Comparison of ENCODE assay signal across 19 cellular contexts in the genomic region with DNA sequence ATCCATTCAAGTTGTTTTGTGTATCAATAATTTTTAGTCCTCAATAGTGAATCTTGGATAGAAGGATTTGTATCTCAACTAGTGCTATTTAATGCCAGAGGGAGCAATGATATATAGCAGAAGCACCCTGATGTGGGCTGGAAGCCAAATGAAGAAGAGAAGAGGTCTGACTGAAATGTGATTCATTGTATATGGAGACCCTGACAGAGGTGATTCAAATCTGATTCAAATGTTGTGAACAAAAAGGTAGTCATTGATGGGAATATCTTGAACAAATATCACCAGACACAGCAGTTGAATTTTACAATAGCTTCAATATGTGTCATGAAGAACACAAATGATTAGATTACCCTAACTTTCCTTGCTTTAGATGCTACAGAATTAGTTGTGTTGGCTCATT. TPM values are rescaled to one million over a fixed set of nuclear protein-coding genes. Genes with fewer than 3 reads are reported as not detected.
DNase-seq lines count a peak whose midpoint lies in the region; FAIRE-seq and TF ChIP-seq lines count a peak whose summit lies in the region.
"Had no signal": no experiment of that assay in that cellular context is flagged by ENCODE, and none has a peak within 500 bp of the region (broad histone marks: within the 10 kb centered on the region; RNA-seq: fewer than 3 reads in every experiment).

No MANE protein-coding gene starts in this region.

- intact Hi-C loops in MCF 10A (cut with micrococcal nuclease) (no loop called here), breast epithelium (cut with DNase I; ENCODE audit: low total_unique reads) (no loop called here), CD14-positive monocyte (cut with micrococcal nuclease) (no loop called here)

- H3K36me3 Mint-ChIP-seq in MCF 10A (ENCODE audit: insufficient read depth, unreplicated experiment) (no peaks in the 10 kb centered on the region), astrocyte (ENCODE audit: low read depth, unreplicated experiment) (no peaks in the 10 kb centered on the region), CD14-positive monocyte (no peaks in the 10 kb centered on the region)

- no peaks in the 10 kb centered on the region for H3K79me2 ChIP-seq in astrocyte (ENCODE audit: insufficient read depth, low read length)

- H3K4me2 ChIP-seq in astrocyte (ENCODE audit: low read length) = no peak overlapping the region

- no peak overlapping the region for H2AFZ ChIP-seq in astrocyte (ENCODE audit: low read depth, low read length)
- H2AFZ ChIP-seq: GM23248 had no signal

- no peak overlapping the region for H3K4me3 ChIP-seq in breast epithelium
- no peak overlapping the region for H3K4me3 ChIP-seq in astrocyte (ENCODE audit: insufficient read depth, low read depth, low read length)
- no peak overlapping the region for H3K4me3 ChIP-seq in foreskin fibroblast (ENCODE audit: low read depth in 1 of 2, low read length in 2 of 2)
- H3K4me3 ChIP-seq: GM12878, GM23248, K562 had no signal

- POLR2A ChIA-PET in MCF 10A (lab: Yijun Ruan, JAX) = interaction anchor here (1.5 kb wide), 1 partner anchor 10 kb away, joined by 3 read pairs; no protein-coding TSS in a partner anchor

- H3K27me3 Mint-ChIP-seq in MCF 10A (ENCODE audit: insufficient read depth, unreplicated experiment) (no peaks in the 10 kb centered on the region), astrocyte (ENCODE audit: low read depth, unreplicated experiment) (no peaks in the 10 kb centered on the region), CD14-positive monocyte (ENCODE audit: low read depth in 3 of 3) (peaks cover 0 to 2% (median 2%) of the 10 kb centered on the region in 3 donors)

- H3K4me3 Mint-ChIP-seq in MCF 10A (ENCODE audit: unreplicated experiment) (no peak overlapping the region), astrocyte (ENCODE audit: unreplicated experiment) (no peak overlapping the region), CD14-positive monocyte (no peak overlapping the region)

- H3K9me3 Mint-ChIP-seq in MCF 10A (ENCODE audit: unreplicated experiment) (no peaks in the 10 kb centered on the region), astrocyte (ENCODE audit: unreplicated experiment) (no peaks in the 10 kb centered on the region), CD14-positive monocyte (peaks cover 7 to 12% (median 9%) of the 10 kb centered on the region in 7 donors)

- H3K4me1 Mint-ChIP-seq in MCF 10A (ENCODE audit: insufficient read depth, unreplicated experiment) (no peaks in the 10 kb centered on the region), astrocyte (ENCODE audit: low read depth, unreplicated experiment) (no peaks in the 10 kb centered on the region), CD14-positive monocyte (no peaks in the 10 kb centered on the region)

- TF ChIP-seq CTCF in MCF 10A (IDR thresholded peaks at IDR 0.05; ENCODE audit: unreplicated experiment) (no peak), breast epithelium (IDR thresholded peaks at IDR 0.05) (no peak), astrocyte (IDR thresholded peaks at IDR 0.05; ENCODE audit: insufficient read depth, low read depth, low read length) (no peak), foreskin fibroblast (IDR thresholded peaks at IDR 0.05; ENCODE audit: low read depth, low read length) (no peak), CD14-positive monocyte (IDR thresholded peaks at IDR 0.05) (no peak), D721Med (IDR thresholded peaks at IDR 0.05; ENCODE audit: insufficient read depth, missing control alignments) (no peak)

- H3K27ac Mint-ChIP-seq in MCF 10A (ENCODE audit: low read depth, unreplicated experiment) = no peak overlapping the region
- no peak overlapping the region for H3K27ac Mint-ChIP-seq in astrocyte (ENCODE audit: unreplicated experiment)
- H3K27ac Mint-ChIP-seq in CD14-positive monocyte = no peak overlapping the region

- no peak overlapping the region for H3K9ac ChIP-seq in astrocyte (ENCODE audit: low read length)
- H3K9ac ChIP-seq: GM23248 had no signal

- H3K4me1 ChIP-seq in breast epithelium (no peaks in the 10 kb centered on the region), astrocyte (ENCODE audit: insufficient read depth, low read length) (no peaks in the 10 kb centered on the region)

- H3K27me3 ChIP-seq in breast epithelium (no peaks in the 10 kb centered on the region), astrocyte (ENCODE audit: insufficient read depth, low read length) (no peaks in the 10 kb centered on the region)

- H3K9me3 ChIP-seq in breast epithelium (no peaks in the 10 kb centered on the region), astrocyte (ENCODE audit: insufficient read depth, low read depth, low read length) (peaks cover 6% of the 10 kb centered on the region)

- H3K27ac ChIP-seq in breast epithelium (no peak overlapping the region), astrocyte (ENCODE audit: low read depth, low read length) (no peak overlapping the region)
- H3K27ac ChIP-seq: GM23248 had no signal

- no peak for FAIRE-seq in astrocyte (lab: Jason Lieb, UNC)
- FAIRE-seq in D721Med (lab: Jason Lieb, UNC) = no peak
- FAIRE-seq: GM12878, HTR-8/SVneo, K562 had no signal

- BruUV-seq in MCF 10A (replicated peaks; lab: Mats Ljungman, UMichigan) = no TSS peak

- no peak for TF ChIP-seq POLR2A in breast epithelium (IDR thresholded peaks at IDR 0.05)

- CTCF ChIA-PET in MCF 10A (lab: Yijun Ruan, JAX) = interaction anchor here (0.6 kb wide), 1 partner anchor 240 kb away, joined by 3 read pairs; no protein-coding TSS in a partner anchor

- no peaks in the 10 kb centered on the region for H3K36me3 ChIP-seq in breast epithelium
- H3K36me3 ChIP-seq in astrocyte (ENCODE audit: insufficient read depth, low read length) = no peaks in the 10 kb centered on the region

- DNase-seq in MCF 10A (ENCODE audit: unreplicated experiment) (peak; percentile 6), breast epithelium (ENCODE audit: low spot score in 2 of 2) (no peak), astrocyte (ENCODE audit: low read depth) (peak; percentile 27), foreskin fibroblast (peak; percentile 29 to 41), CD14-positive monocyte (ENCODE audit: low spot score) (no peak), D721Med (ENCODE audit: insufficient read length, low spot score) (no peak), SHP77 (lab: John Stamatoyannopoulos, UW) (no peak), NCI-H187 treated with DMSO at 0.1 percent for 48 hours (lab: John Stamatoyannopoulos, UW) (no peak)
- DNase-seq: C1 segment of cervical spinal cord, GM23248, NCI-H1048, NCI-H146, NCI-H2107, NCI-H446, NCI-H748 treated with DMSO at 0.1 percent for 48 hours, SIG-M5 had no signal

- no peaks in the 10 kb centered on the region for H4K20me1 ChIP-seq in astrocyte (ENCODE audit: insufficient read depth, low read length)

RNA-seq across cellular contexts. Expression of a gene that starts 27.5 kb away (rescaled TPM):
- total RNA-seq in MCF 10A (2022) = 0.20 and 0.21 TPM in 2 replicates
- total RNA-seq in breast epithelium = 1 to 10 TPM in 2 of 3 donors, under 1 TPM in 1; 0.88 to 1.6 (median 1.4) TPM
- total RNA-seq in astrocyte = 0.11 and 0.24 TPM in 2 replicates
- 10 to 100 TPM; 11.2 to 15.6 TPM for polyA plus RNA-seq in CD14-positive monocyte
- polyA plus RNA-seq: K562 had no signal

Comparison
In these comparisons a context has a peak if more than half of its experiments do, and no peak if none do; other contexts are left out.
1. DNase-seq: peak in MCF 10A (single experiment), astrocyte (single experiment) and foreskin fibroblast (2 of 2); none in breast epithelium (0 of 2), CD14-positive monocyte (single experiment), D721Med (single experiment), SHP77 (0 of 2) and NCI-H187 treated with DMSO at 0.1 percent for 48 hours (single experiment).